Comparison of ENCODE assay signal across 34 cellular contexts in the genomic region with DNA sequence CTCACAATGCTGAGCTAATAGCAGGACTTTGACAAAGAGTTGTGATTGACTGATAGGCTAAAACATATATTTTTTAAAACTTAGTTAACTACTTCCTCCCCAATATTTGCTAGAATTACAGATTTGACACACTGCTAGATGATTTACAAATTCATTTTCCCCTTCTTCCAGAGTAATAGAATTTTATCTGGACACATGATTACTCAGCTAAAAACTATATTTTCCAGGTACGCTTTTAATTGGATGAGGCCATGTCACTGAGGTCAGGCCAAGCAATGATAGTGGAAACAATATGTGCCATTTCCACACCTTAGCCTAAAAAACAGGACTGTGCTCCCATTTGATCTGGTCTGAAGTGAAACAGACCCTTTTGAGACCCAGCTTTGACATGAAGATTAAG.
"Had no signal": no experiment of that assay in that cellular context is flagged by ENCODE, and none has a peak within 500 bp of the region (broad histone marks: within the 10 kb centered on the region; RNA-seq: fewer than 3 reads in every experiment).

No MANE protein-coding gene starts in this region.

- DNase-seq: Kasumi-1, MG63, MM.1S, MV-4-11, NCI-H1048, NCI-H1092, NCI-H1092 treated with DMSO at 0.1 percent for 48 hours, NCI-H1105, NCI-H1105 treated with DMSO at 0.1 percent for 48 hours, NCI-H1417, NCI-H1417 treated with DMSO at 0.1 percent for 48 hours, NCI-H1436, NCI-H1436 treated with DMSO at 0.1 percent for 48 hours, NCI-H146, NCI-H1694, NCI-H1694 treated with DMSO at 0.1 percent for 48 hours, NCI-H187, NCI-H187 treated with DMSO at 0.1 percent for 48 hours, NCI-H1930, NCI-H2029, NCI-H2029 treated with DMSO at 0.1 percent for 48 hours, NCI-H2081, NCI-H2081 treated with DMSO at 0.1 percent for 48 hours, NCI-H2107, NCI-H2171, NCI-H2171 treated with DMSO at 0.1 percent for 48 hours, NCI-H2227 treated with DMSO at 0.1 percent for 48 hours, NCI-H226, NCI-H345, NCI-H446, NCI-H446 treated with DMSO at 0.1 percent for 48 hours, NCI-H510A, NCI-H510A treated with DMSO at 0.1 percent for 48 hours had no signal

- H3K4me2 ChIP-seq: KMS-11 had no signal

- H3K9me3 ChIP-seq: MG63 had no signal

- H3K27me3 ChIP-seq: MG63 had no signal

- H3K36me3 ChIP-seq: MG63 had no signal

- H3K4me3 ChIP-seq: MG63 had no signal

- H3K9ac ChIP-seq: KMS-11 had no signal
